1 cellular context compared by ENCODE assay signal in genomic region chr3:128151758-128152274, GRCh38.
TF ChIP-seq lines count a peak whose summit lies in the region.

No MANE protein-coding gene starts in this region.

TF ChIP-seq in HepG2, 621 proteins besides CTCF, POLR2A, EP300 and RAD21 (continued from another document and continues in another):
- peak; percentile 94 for TF ChIP-seq PAXIP1 (CRISPR knock-in tag; conservative IDR thresholded peaks at IDR 0.05)
- no peak for TF ChIP-seq SMAD3 (CRISPR knock-in tag; IDR thresholded peaks at IDR 0.05)
- TF ChIP-seq SKIL (CRISPR knock-in tag; IDR thresholded peaks at IDR 0.05; ENCODE audit: borderline replicate concordance) = no peak
- no peak for TF ChIP-seq JARID2 (CRISPR knock-in tag; IDR thresholded peaks at IDR 0.05; ENCODE audit: insufficient replicate concordance)
- no peak for TF ChIP-seq ZNF724P (CRISPR knock-in tag; IDR thresholded peaks at IDR 0.05; ENCODE audit: borderline replicate concordance)
- TF ChIP-seq ZNF121 (CRISPR knock-in tag; IDR thresholded peaks at IDR 0.05) = no peak
- TF ChIP-seq PTBP1 (IDR thresholded peaks at IDR 0.05; ENCODE audit: low read depth, low read length, poor library complexity, severe bottlenecking) = no peak
- no peak for TF ChIP-seq HNF1A (IDR thresholded peaks at IDR 0.05; ENCODE audit: low read depth)
- TF ChIP-seq HNF1A (CRISPR knock-in tag; IDR thresholded peaks at IDR 0.05; ENCODE audit: borderline replicate concordance) = no peak; the same call in 1 of the 2 replicates
- no peak for TF ChIP-seq CSRNP1 (CRISPR knock-in tag; IDR thresholded peaks at IDR 0.05)
- 0 out of 2 replicates have a peak, but pooled peaks have one; percentile 44 for TF ChIP-seq MEIS1 (CRISPR knock-in tag; IDR thresholded peaks at IDR 0.05; ENCODE audit: borderline replicate concordance)
- TF ChIP-seq CHCHD3 (CRISPR knock-in tag; IDR thresholded peaks at IDR 0.05) = no peak
- TF ChIP-seq ZNF800 (CRISPR knock-in tag; IDR thresholded peaks at IDR 0.05) = no peak
- TF ChIP-seq POLR2AphosphoS5 (IDR thresholded peaks at IDR 0.05; ENCODE audit: low read depth, low read length) = peak; percentile 86; the same call in 1 of the 2 replicates
- no peak for TF ChIP-seq MLXIP (CRISPR knock-in tag; IDR thresholded peaks at IDR 0.05; ENCODE audit: borderline replicate concordance)
- peak; percentile 69 for TF ChIP-seq NR2F6 (IDR thresholded peaks at IDR 0.05)
- peak; percentile 80 for TF ChIP-seq NR2F6 (CRISPR knock-in tag; IDR thresholded peaks at IDR 0.05)
- TF ChIP-seq ZNF382 (CRISPR knock-in tag; IDR thresholded peaks at IDR 0.05; ENCODE audit: borderline replicate concordance) = no peak
- TF ChIP-seq SALL1 (CRISPR knock-in tag; IDR thresholded peaks at IDR 0.05) = peak; percentile 85
- no peak for TF ChIP-seq CC2D1A (CRISPR knock-in tag; IDR thresholded peaks at IDR 0.05)
- no peak for TF ChIP-seq ZBTB34 (CRISPR knock-in tag; IDR thresholded peaks at IDR 0.05)
- TF ChIP-seq ZKSCAN8 (CRISPR knock-in tag; IDR thresholded peaks at IDR 0.05; ENCODE audit: borderline replicate concordance) = peak; percentile 89; the same call in 1 of the 2 replicates
- TF ChIP-seq ATRX (CRISPR knock-in tag; IDR thresholded peaks at IDR 0.05; ENCODE audit: borderline replicate concordance) = no peak
- TF ChIP-seq HNRNPH1 (optimal IDR thresholded peaks at IDR 0.05; ENCODE audit: low read depth, low read length) = no peak
- no peak for TF ChIP-seq RNF219 (CRISPR knock-in tag; IDR thresholded peaks at IDR 0.05)
- peak; percentile 76; the same call in 1 of the 2 replicates for TF ChIP-seq SSRP1 (CRISPR knock-in tag; IDR thresholded peaks at IDR 0.05)
- no peak for TF ChIP-seq ZSCAN5A (CRISPR knock-in tag; IDR thresholded peaks at IDR 0.05; ENCODE audit: borderline replicate concordance)
- no peak for TF ChIP-seq U2AF2 (IDR thresholded peaks at IDR 0.05; ENCODE audit: low read depth, low read length)
- TF ChIP-seq POGK (CRISPR knock-in tag; conservative IDR thresholded peaks at IDR 0.05) = no peak; the same call in 1 of the 2 replicates
- TF ChIP-seq REXO4 (CRISPR knock-in tag; IDR thresholded peaks at IDR 0.05; ENCODE audit: borderline replicate concordance) = no peak
- no peak for TF ChIP-seq SP2 (CRISPR knock-in tag; IDR thresholded peaks at IDR 0.05)
